ENCODE assay signal across 8 cellular contexts in genomic region chr7:83162402-83163256, GRCh38. TPM values are rescaled to one million over a fixed set of nuclear protein-coding genes. Genes with fewer than 3 reads are reported as not detected.
DNase-seq lines count a peak whose midpoint lies in the region; ATAC-seq and TF ChIP-seq lines count a peak whose summit lies in the region.

Gene PCLO (minus strand): TSS chr7:83162884. CDS start chr7:83162592, 292 bp downstream.

- H3K9me3 ChIP-seq in adipocyte (ENCODE audit: control insufficient read depth, low read length) (no peaks in the 10 kb centered on the region), aorta (ENCODE audit: control insufficient read depth, low read length) (no peaks in the 10 kb centered on the region)

- H3K4me1 ChIP-seq in adipocyte (ENCODE audit: control insufficient read depth, insufficient read depth, low read length) (peaks cover 4% of the 10 kb centered on the region), aorta (ENCODE audit: control insufficient read depth in 1 of 2, insufficient read depth in 2 of 2, low read length in 2 of 2) (no peaks in the 10 kb centered on the region)

- DNase-seq in DMS79 (lab: John Stamatoyannopoulos, UW) (peak; percentile 93), GOT3 (lab: John Stamatoyannopoulos, UW) (peak; percentile 42), LNCaP clone FGC (ENCODE audit: low read depth) (peak; percentile 82), RPMI8226 (peak; percentile 67), adipocyte (ENCODE audit: low read depth) (peak; percentile 55), left cardiac atrium (peak; percentile 68), posterior cingulate gyrus (peak; percentile 56 to 97 (median 82)), aorta (peak; percentile 53 to 77)

- no peak within 1 kb of the TSS for H3K27ac ChIP-seq in aorta (ENCODE audit: low read depth in 1 of 2, low read length in 2 of 2)

- H3K27me3 ChIP-seq in adipocyte (replicated peaks; ENCODE audit: control insufficient read depth, insufficient read depth, low read length) (peaks cover 9% of the 10 kb centered on the region), aorta (ENCODE audit: control insufficient read depth in 1 of 2, insufficient read depth in 2 of 2, low read length in 1 of 2) (no peaks in the 10 kb centered on the region)

- ATAC-seq in left cardiac atrium = peak; percentile 99 to 100
- peak; percentile 76 for ATAC-seq in aorta (ENCODE audit: low FRiP score)

- 0 out of 2 replicates have a peak, but pooled peaks have one; percentile 3 for TF ChIP-seq CTCF in LNCaP clone FGC (IDR thresholded peaks at IDR 0.05; ENCODE audit: control insufficient read depth, extremely low read depth, insufficient read depth)

- peak within 1 kb of the TSS; percentile 72 for H3K9ac ChIP-seq in adipocyte (ENCODE audit: low read length)

- WGBS in aorta, 2 donors = 1% methylated on average over 54 to 77 of the region's 77 CpGs

- intact Hi-C loops in left cardiac atrium (cut with DNase I) = no loop called here
- intact Hi-C loops in posterior cingulate gyrus (cut with DNase I) = no loop called here
- intact Hi-C loops in aorta (cut with DNase I) = no loop called here

- H3K36me3 ChIP-seq in adipocyte (ENCODE audit: control insufficient read depth, insufficient read depth, low read length, severe bottlenecking) (no peaks in the 10 kb centered on the region), aorta (ENCODE audit: control insufficient read depth in 1 of 2, insufficient read depth in 2 of 2, low read length in 1 of 2) (no peaks in the 10 kb centered on the region)

- H3K4me3 ChIP-seq in LNCaP clone FGC (ENCODE audit: low read depth, low read length) (peak within 1 kb of the TSS; percentile 72), adipocyte (ENCODE audit: low read length) (peak within 1 kb of the TSS; percentile 85), aorta (ENCODE audit: low read length in 2 of 2) (peak within 1 kb of the TSS; percentile 8 to 34)

RNA-seq across cellular contexts. Expression of gene PCLO, which starts in this region (rescaled TPM):
- total RNA-seq in left cardiac atrium (1 to 10 TPM; 2.7 to 3.5 TPM), aorta (1 to 10 TPM in 1 of 2 donors, under 1 TPM in 1; 0.52 to 1.2 TPM)
- under 1 TPM; under 0.01 to 0.13 TPM for polyA plus RNA-seq in aorta

Comparison
In these comparisons a context has a peak if more than half of its experiments do, and no peak if none do; other contexts are left out.
1. DNase-seq: peak in every context shown above with its lines; median percentile 93 in DMS79; 82 in LNCaP clone FGC; 82 in posterior cingulate gyrus; 68 in left cardiac atrium; 67 in RPMI8226; 65 in aorta; 55 in adipocyte; 42 in GOT3.
2. H3K4me3 ChIP-seq: peak in every context shown above with its lines; median percentile 85 in adipocyte; 72 in LNCaP clone FGC; 21 in aorta.